ENCODE assay signal across 8 cellular contexts in the genomic region with DNA sequence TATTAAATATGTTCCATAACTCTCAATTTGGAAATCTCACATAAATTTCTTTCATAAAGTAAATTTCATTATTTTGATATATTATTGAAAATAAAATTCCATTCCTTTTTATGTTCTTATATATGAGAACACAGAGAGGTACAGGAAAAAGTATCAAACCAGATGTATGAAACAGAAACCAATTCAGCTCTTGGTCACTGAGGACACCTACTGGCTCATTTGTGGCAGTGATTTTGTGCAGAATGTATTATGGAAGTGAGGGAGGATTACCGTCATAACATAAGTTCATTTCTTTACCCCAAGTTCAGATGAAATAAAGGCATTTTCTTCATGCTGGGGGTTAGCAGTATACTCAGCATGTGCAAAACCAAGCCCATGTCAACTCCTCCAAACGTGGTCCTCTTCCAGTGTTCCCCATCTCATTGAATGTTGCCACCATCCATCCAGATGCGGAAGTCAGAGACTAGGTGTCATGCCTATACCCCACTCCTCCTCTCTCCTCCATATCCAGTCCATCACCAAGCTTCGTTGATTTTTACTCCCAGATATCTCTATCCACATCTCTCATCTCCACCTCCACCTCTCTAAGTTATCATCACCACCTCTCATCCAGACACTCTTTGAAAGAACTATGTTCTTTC. TPM values are rescaled to one million over a fixed set of nuclear protein-coding genes. Genes with fewer than 3 reads are reported as not detected.
A peak's percentile ranks its signal among the peaks of the same experiment; 100 is the strongest.
DNase-seq lines count a peak whose midpoint lies in the region; ATAC-seq, FAIRE-seq and TF ChIP-seq lines count a peak whose summit lies in the region.

No MANE protein-coding gene starts in this region.

- ATAC-seq in GM18868 (IDR thresholded peaks at IDR 0.05; ENCODE audit: unreplicated experiment) = peak; percentile 72

- H2BK5ac ChIP-seq in H1 (ENCODE audit: low read depth, low read length) (no peak overlapping the region), mesenchymal stem cell (ENCODE audit: low read depth, low read length, poor library complexity, severe bottlenecking) (no peak overlapping the region)

- FAIRE-seq in H1 (lab: Jason Lieb, UNC) = peak; percentile 83

- H3K27me3 ChIP-seq in H1 (replicated peaks in 1 of 4; ENCODE audit: control insufficient read depth in 3 of 4, extremely low read depth in 1 of 4, insufficient read depth in 3 of 4, low read length in 3 of 4) (peaks cover 0 to 1% (median 0%) of the 10 kb centered on the region in 4 experiments; a peak in 2 of 7 replicates), mesenchymal stem cell (ENCODE audit: control insufficient read depth in 1 of 2, insufficient read depth in 1 of 2, low read length in 2 of 2) (no peaks in the 10 kb centered on the region)

- H3K79me1 ChIP-seq in H1 (ENCODE audit: low read depth, low read length) = no peaks in the 10 kb centered on the region
- H3K79me1 ChIP-seq in mesenchymal stem cell (replicated peaks; ENCODE audit: low read length, poor library complexity, severe bottlenecking) = no peaks in the 10 kb centered on the region

- no peak for TF ChIP-seq EP300 in H1 (IDR thresholded peaks at IDR 0.05; ENCODE audit: borderline replicate concordance in 1 of 2, low read depth in 2 of 2, low read length in 2 of 2)

- DNase-seq in COR-L47 (lab: John Stamatoyannopoulos, UW) (peak; percentile 3), KBM-7 (peak; percentile 48), RWPE1 (ENCODE audit: low spot score) (peak; percentile 61), H1 (ENCODE audit: low read depth in 1 of 2, low spot score in 2 of 2) (no peak), mesenchymal stem cell (peak; percentile 69), NK-92 (lab: John Stamatoyannopoulos, UW; ENCODE audit: unreplicated experiment) (no peak)
- DNase-seq in stimulated activated CD8-positive, alpha-beta memory T cell treated with anti-CD3 and anti-CD28 coated beads, Interleukin-4, amount 100 ng/mL, for 48 hours = no peak

- TF ChIP-seq POLR2A in H1 (IDR thresholded peaks at IDR 0.05; ENCODE audit: control extremely low read depth in 1 of 2, low read depth in 2 of 2, low read length in 2 of 2) = no peak

- H2BK12ac ChIP-seq in H1 (ENCODE audit: low read depth, low read length) (no peak overlapping the region), mesenchymal stem cell (ENCODE audit: low read length in 2 of 2) (no peak overlapping the region)

- H3K4me2 ChIP-seq in H1 (ENCODE audit: insufficient read depth in 1 of 2, low read depth in 2 of 2, low read length in 2 of 2) = no peak overlapping the region
- no peak overlapping the region for H3K4me2 ChIP-seq in mesenchymal stem cell (ENCODE audit: low read length, poor library complexity, severe bottlenecking)

- H3K9ac ChIP-seq in H1 (replicated peaks in 1 of 4; ENCODE audit: extremely low read depth in 1 of 4, low read depth in 3 of 4, low read length in 3 of 4) (no peak overlapping the region), mesenchymal stem cell (ENCODE audit: low read length) (peak overlapping the region; percentile 25)

- peak; percentile 89 for TF ChIP-seq CTCF in RWPE1 (conservative IDR thresholded peaks at IDR 0.05; ENCODE audit: low read depth)
- TF ChIP-seq CTCF in H1 (IDR thresholded peaks at IDR 0.05; ENCODE audit: control extremely low read depth in 1 of 3, insufficient read depth in 1 of 3, low read depth in 1 of 3, low read length in 3 of 3) = peak in 2 of 3 experiments; percentile 69 to 75; a peak in 3 of 4 replicates

- H4K91ac ChIP-seq in H1 (replicated peaks; ENCODE audit: insufficient read length, low read length) (no peak overlapping the region), mesenchymal stem cell (ENCODE audit: low read length) (no peak overlapping the region)

- H3K56ac ChIP-seq in H1 (replicated peaks; ENCODE audit: insufficient read length, low read depth, low read length) = no peak overlapping the region

- WGBS in H1 (ENCODE audit: extremely low coverage in 1 of 2, insufficient coverage in 1 of 2, insufficient read length in 1 of 2, insufficient replicate concordance in 2 of 2, low coverage in 1 of 2, low lambda C conversion rate in 2 of 2, missing lambda C conversion rate in 1 of 2), 2 experiments = 58% methylated on average over 4 of the region's 4 CpGs; no CpG with 5 or more reads in 1 of the 2 experiments
- WGBS in mesenchymal stem cell = 43% methylated on average over 4 of the region's 4 CpGs

- no peak overlapping the region for H2BK20ac ChIP-seq in H1 (ENCODE audit: low read length)

- CTCF ChIA-PET in RWPE1 (lab: Yijun Ruan, JAX) (interaction anchor here (0.6 to 1.2 kb wide), 9 partner anchors 14 to 1880 kb away, joined by 3 to 9 read pairs (median 4); a partner anchor contains a TSS), H1 (lab: Charles Lee; ENCODE audit: partially characterized antibody) (interaction anchor here (0.6 to 3.8 kb wide), 13 partner anchors 9 to 60 kb away, joined by 3 to 30 read pairs (median 4); a partner anchor contains a TSS)

- no peaks in the 10 kb centered on the region for H3K36me3 ChIP-seq in H1 (ENCODE audit: control insufficient read depth in 2 of 4, insufficient read depth in 4 of 4, low read length in 3 of 4)
- H3K36me3 ChIP-seq in mesenchymal stem cell (ENCODE audit: control insufficient read depth in 1 of 2, insufficient read depth in 2 of 2, low read depth in 1 of 2, low read length in 2 of 2) = peaks cover 0 to 7% of the 10 kb centered on the region in 2 experiments

- H4K20me1 ChIP-seq in H1 (replicated peaks in 1 of 2; ENCODE audit: control insufficient read depth in 1 of 2, insufficient read depth in 2 of 2, low read length in 2 of 2) = no peaks in the 10 kb centered on the region

- H3K4ac ChIP-seq in H1 (replicated peaks; ENCODE audit: insufficient read length, low read depth, low read length) = no peak overlapping the region
- no peak overlapping the region for H3K4ac ChIP-seq in mesenchymal stem cell (ENCODE audit: low read depth in 1 of 2, low read length in 2 of 2)

- no peak overlapping the region for H2BK15ac ChIP-seq in H1 (ENCODE audit: low read length)
- no peak overlapping the region for H2BK15ac ChIP-seq in mesenchymal stem cell (ENCODE audit: low read depth, poor library complexity, severe bottlenecking)

- H3K23me2 ChIP-seq in H1 (ENCODE audit: low read depth, low read length) = no peaks in the 10 kb centered on the region; the same call in 1 of the 2 replicates

- H3K4me1 ChIP-seq in H1 (replicated peaks in 1 of 4; ENCODE audit: control insufficient read depth in 3 of 4, insufficient read depth in 4 of 4, low read length in 3 of 4) (no peaks in the 10 kb centered on the region), mesenchymal stem cell (ENCODE audit: control insufficient read depth, insufficient read depth, low read depth, low read length) (no peaks in the 10 kb centered on the region)

- peaks cover 13 to 16% of the 10 kb centered on the region in 2 experiments for H3K9me3 ChIP-seq in H1 (ENCODE audit: insufficient read depth in 2 of 2, low read depth in 1 of 2, low read length in 1 of 2)
- H3K9me3 ChIP-seq in mesenchymal stem cell (ENCODE audit: control insufficient read depth, low read length) = peaks cover 18% of the 10 kb centered on the region

- no peak overlapping the region for H3K4me3 ChIP-seq in H1 (ENCODE audit: extremely low read depth in 1 of 4, insufficient read depth in 2 of 4, low read depth in 3 of 4, low read length in 4 of 4)
- no peak overlapping the region for H3K4me3 ChIP-seq in mesenchymal stem cell (ENCODE audit: insufficient read depth in 1 of 2, low read depth in 1 of 2, low read length in 2 of 2)

- no peak overlapping the region for H4K5ac ChIP-seq in H1 (ENCODE audit: insufficient read length, low read depth, low read length)

- peak overlapping the region; percentile 92; the same call in 1 of the 2 replicates for H2AFZ ChIP-seq in H1 (ENCODE audit: low read length)
- H2AFZ ChIP-seq in mesenchymal stem cell (ENCODE audit: low read depth, low read length) = no peak overlapping the region

- TF ChIP-seq RAD21 in H1 (IDR thresholded peaks at IDR 0.05 in 1 of 2, conservative IDR thresholded peaks at IDR 0.05 in 1 of 2; ENCODE audit: low read depth in 2 of 2, low read length in 2 of 2) = peak; percentile 84 to 86

- H3K79me2 ChIP-seq in H1 (ENCODE audit: control insufficient read depth in 1 of 2, insufficient read depth in 2 of 2, low read length in 2 of 2) = no peaks in the 10 kb centered on the region

- H3K18ac ChIP-seq in H1 (ENCODE audit: extremely low read depth, low read length) (no peak overlapping the region), mesenchymal stem cell (ENCODE audit: low read depth in 1 of 2, low read length in 2 of 2) (no peak overlapping the region)

- H4K8ac ChIP-seq in H1 (ENCODE audit: extremely low read depth, insufficient read depth, low read length) = no peak overlapping the region
- H4K8ac ChIP-seq in mesenchymal stem cell (ENCODE audit: low read length) = no peak overlapping the region

- H3K27ac ChIP-seq in RWPE1 = peak overlapping the region; percentile 72
- H3K27ac ChIP-seq in H1 (ENCODE audit: low read depth, low read length) = no peak overlapping the region
- H3K27ac ChIP-seq in mesenchymal stem cell (ENCODE audit: low read length, poor library complexity, severe bottlenecking) = no peak overlapping the region

- no peak overlapping the region for H3K23ac ChIP-seq in H1 (ENCODE audit: insufficient read length)
- H3K23ac ChIP-seq in mesenchymal stem cell (ENCODE audit: low read length in 2 of 2) = no peak overlapping the region

- H2AK5ac ChIP-seq in H1 (ENCODE audit: low read depth, low read length) (no peak overlapping the region), mesenchymal stem cell (ENCODE audit: low read length, severe bottlenecking) (no peak overlapping the region)

- H3K14ac ChIP-seq in H1 (ENCODE audit: insufficient read length) (no peak overlapping the region), mesenchymal stem cell (ENCODE audit: low read length in 2 of 2) (no peak overlapping the region)

- H2BK120ac ChIP-seq in H1 (replicated peaks; ENCODE audit: low read depth, low read length) = no peak overlapping the region
- no peak overlapping the region for H2BK120ac ChIP-seq in mesenchymal stem cell (ENCODE audit: low read depth, low read length)

- POLR2A ChIA-PET in RWPE1 (lab: Yijun Ruan, JAX; ENCODE audit: low non-redundant PET) = interaction anchor here (0.7 kb wide), 1 partner anchor 42 kb away, joined by 4 read pairs; a partner anchor contains a TSS
- POLR2A ChIA-PET in H1 (lab: Charles Lee; ENCODE audit: partially characterized antibody) = no interaction called here

- in situ Hi-C loops in KBM-7 (cut with MboI; ENCODE audit: low pct_unique_long_range_greater_than_20kb, low sequenced_read_pairs) = no loop called here

RNA-seq across cellular contexts. Expression of a gene that starts 41.7 kb away (rescaled TPM):
- total RNA-seq in H1 (2021; fragmentation: NEBNext Ultra II Directional; extraction: Animal tissue kit (Norgen Biotek cat#: 25700)) = 3.6 and 3.9 TPM in 2 replicates
- polyA plus RNA-seq in H1 (2011; rRNA removed) = 7.9 and 8.0 TPM in 2 replicates
- 4.8 TPM for polyA plus RNA-seq in H1 (2011; cell fraction: cytosol; rRNA removed)
- polyA plus RNA-seq in H1 (2011; cell fraction: nucleus; rRNA removed) = 2.3 TPM
- 6.5 to 9.5 TPM (median 7.6 TPM) in 4 replicates for polyA plus RNA-seq in H1 (2012, experiment 1 of 2)
- polyA plus RNA-seq in H1 (2012, experiment 2 of 2) = 6.5 TPM
- polyA plus RNA-seq in H1 (2013, experiment 1 of 2) = 4.4 TPM
- 7.0 TPM for polyA plus RNA-seq in H1 (2013, experiment 2 of 2)
- 9.1 and 9.4 TPM in 2 replicates for polyA minus RNA-seq in H1 (2011; rRNA and poly(A)+ RNA removed)
- 3.6 TPM for polyA minus RNA-seq in H1 (2011; cell fraction: cytosol; rRNA and poly(A)+ RNA removed)
- 1.4 TPM for polyA minus RNA-seq in H1 (2011; cell fraction: nucleus; rRNA and poly(A)+ RNA removed)
- 0.84 TPM for polyA plus RNA-seq in mesenchymal stem cell (2013, experiment 1 of 2)
- polyA plus RNA-seq in mesenchymal stem cell (2013, experiment 2 of 2) = 0.75 TPM

RNA-seq across cellular contexts. Expression of a gene that starts 47.5 kb away (rescaled TPM):
- total RNA-seq in H1 (2021; fragmentation: NEBNext Ultra II Directional; extraction: Animal tissue kit (Norgen Biotek cat#: 25700)) = 2.8 and 3.3 TPM in 2 replicates
- polyA plus RNA-seq in H1 (2011; rRNA removed) = 0.74 and 1.4 TPM in 2 replicates
- 1.8 TPM for polyA plus RNA-seq in H1 (2011; cell fraction: cytosol; rRNA removed)
- polyA plus RNA-seq in H1 (2011; cell fraction: nucleus; rRNA removed) = 1.2 TPM
- 2.0 to 3.5 TPM (median 2.4 TPM) in 4 replicates for polyA plus RNA-seq in H1 (2012, experiment 1 of 2)
- polyA plus RNA-seq in H1 (2012, experiment 2 of 2) = 2.3 TPM
- polyA plus RNA-seq in H1 (2013, experiment 1 of 2) = 5.3 TPM
- 4.8 TPM for polyA plus RNA-seq in H1 (2013, experiment 2 of 2)
- 0.79 and 1.4 TPM in 2 replicates for polyA minus RNA-seq in H1 (2011; rRNA and poly(A)+ RNA removed)
- polyA minus RNA-seq in H1 (2011; cell fraction: cytosol; rRNA and poly(A)+ RNA removed) = 0.73 TPM
- 4.6 TPM for polyA minus RNA-seq in H1 (2011; cell fraction: nucleus; rRNA and poly(A)+ RNA removed)
- polyA plus RNA-seq in mesenchymal stem cell (2013, experiment 1 of 2) = 6.8 TPM
- 6.0 TPM for polyA plus RNA-seq in mesenchymal stem cell (2013, experiment 2 of 2)

RNA-seq across cellular contexts. Expression of a gene that starts 55.1 kb away (rescaled TPM):
- total RNA-seq in H1 (2021; fragmentation: NEBNext Ultra II Directional; extraction: Animal tissue kit (Norgen Biotek cat#: 25700)) = 38.6 and 46.8 TPM in 2 replicates
- polyA plus RNA-seq in H1 (2011; rRNA removed) = 104 and 120 TPM in 2 replicates
- polyA plus RNA-seq in H1 (2011; cell fraction: cytosol; rRNA removed) = 84.0 TPM
- 106 TPM for polyA plus RNA-seq in H1 (2011; cell fraction: nucleus; rRNA removed)
- 24.0 to 75.6 TPM (median 60.7 TPM) in 4 replicates for polyA plus RNA-seq in H1 (2012, experiment 1 of 2)
- 142 TPM for polyA plus RNA-seq in H1 (2012, experiment 2 of 2)
- 79.4 TPM for polyA plus RNA-seq in H1 (2013, experiment 1 of 2)
- polyA plus RNA-seq in H1 (2013, experiment 2 of 2) = 70.0 TPM
- 7.9 and 9.5 TPM in 2 replicates for polyA minus RNA-seq in H1 (2011; rRNA and poly(A)+ RNA removed)
- polyA minus RNA-seq in H1 (2011; cell fraction: cytosol; rRNA and poly(A)+ RNA removed) = 24.1 TPM
- 25.1 TPM for polyA minus RNA-seq in H1 (2011; cell fraction: nucleus; rRNA and poly(A)+ RNA removed)
- polyA plus RNA-seq in mesenchymal stem cell (2013, experiment 1 of 2) = 33.8 TPM
- 37.5 TPM for polyA plus RNA-seq in mesenchymal stem cell (2013, experiment 2 of 2)

Comparison
In these comparisons a context has a peak if more than half of its experiments do, and no peak if none do; other contexts are left out.
1. DNase-seq: peak in COR-L47 (single experiment), KBM-7 (single experiment), RWPE1 (single experiment) and mesenchymal stem cell (single experiment); none in H1 (0 of 2), NK-92 (single experiment) and stimulated activated CD8-positive, alpha-beta memory T cell treated with anti-CD3 and anti-CD28 coated beads, Interleukin-4, amount 100 ng/mL, for 48 hours (single experiment).